1 cellular context compared by ENCODE assay signal in genomic region chr3:39052613-39053012, GRCh38.
TF ChIP-seq lines count a peak whose summit lies in the region.

No MANE protein-coding gene starts in this region.

TF ChIP-seq in IMR-90, 13 proteins besides CTCF, POLR2A, EP300 and RAD21:
- TF ChIP-seq USF2 (IDR thresholded peaks at IDR 0.05; ENCODE audit: low read depth, low read length): no peak
